In the genomic region with DNA sequence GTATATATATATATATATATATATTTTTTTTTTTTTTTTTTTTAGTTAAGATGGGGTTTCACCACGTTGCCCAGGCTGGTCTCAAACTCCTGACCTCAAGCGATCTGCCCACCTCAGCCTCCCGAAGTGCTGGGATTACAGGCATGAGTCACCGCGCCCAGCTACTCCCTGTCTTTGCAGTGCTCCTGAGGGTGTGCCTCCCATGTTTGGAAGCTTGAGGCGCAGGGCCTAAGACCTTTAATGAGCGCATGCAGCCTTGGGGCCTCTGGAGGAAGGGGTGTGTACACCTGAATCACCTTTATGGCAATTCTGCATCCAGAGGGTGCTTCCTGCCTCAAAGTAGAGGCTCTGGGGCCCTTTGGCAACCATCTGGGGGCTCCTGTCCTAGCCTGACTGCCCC, we compare ENCODE assay signal across 20 cellular contexts.
DNase-seq lines count a peak whose midpoint lies in the region; FAIRE-seq and TF ChIP-seq lines count a peak whose summit lies in the region.
"Had no signal": no experiment of that assay in that cellular context is flagged by ENCODE, and none has a peak within 500 bp of the region (broad histone marks: within the 10 kb centered on the region; RNA-seq: fewer than 3 reads in every experiment).

No MANE protein-coding gene starts in this region.

- no peak for TF ChIP-seq CTCF in bronchial epithelial cell (IDR thresholded peaks at IDR 0.05; ENCODE audit: insufficient read depth, low read length, severe bottlenecking)

- no peaks in the 10 kb centered on the region for H3K36me3 ChIP-seq in bronchial epithelial cell (ENCODE audit: control insufficient read depth, insufficient read depth, low read length)
- H3K36me3 ChIP-seq in mucosa of rectum (ENCODE audit: control insufficient read depth in 2 of 2, insufficient read depth in 2 of 2, low read length in 2 of 2): no peaks in the 10 kb centered on the region
- H3K36me3 ChIP-seq: BE2C had no signal

- no peak for FAIRE-seq in bronchial epithelial cell (lab: Jason Lieb, UNC)

- H3K9ac ChIP-seq in mucosa of rectum (ENCODE audit: low read depth in 1 of 2, low read length in 2 of 2): peak overlapping the region in 1 of 2 donors; percentile 52
- H3K9ac ChIP-seq: KMS-11, SK-N-SH had no signal

- H3K27ac ChIP-seq in mucosa of rectum (ENCODE audit: low read depth in 2 of 2, low read length in 2 of 2): peak overlapping the region; percentile 38 to 68
- H3K27ac ChIP-seq: KMS-11 had no signal

- no peaks in the 10 kb centered on the region for H3K9me3 ChIP-seq in mucosa of rectum (ENCODE audit: control insufficient read depth in 2 of 2, low read length in 2 of 2)
- H3K9me3 ChIP-seq: BE2C, SK-N-SH had no signal

- peak; percentile 54 for DNase-seq in ELF-1 (ENCODE audit: low read depth, low spot score)
- DNase-seq in NCI-H226: peak; percentile 54
- DNase-seq in bronchial epithelial cell (ENCODE audit: low read depth): peak; percentile 47
- DNase-seq in hippocampal formation (lab: John Stamatoyannopoulos, UW): no peak
- no peak for DNase-seq in ecto neural progenitor cell (ENCODE audit: low spot score)
- no peak for DNase-seq in NCI-H748 treated with DMSO at 0.1 percent for 48 hours (lab: John Stamatoyannopoulos, UW)
- no peak for DNase-seq in NCI-H1436 treated with DMSO at 0.1 percent for 48 hours (lab: John Stamatoyannopoulos, UW)
- DNase-seq: 8988T; BE2C; CD4-positive, alpha-beta T cell; HFFc6; MM.1S; NCI-H1105; NCI-H1694 treated with DMSO at 0.1 percent for 48 hours; NCI-H446; PC-3; Right ventricle myocardium superior; SK-N-SH had no signal

- H3K4me1 ChIP-seq in mucosa of rectum (ENCODE audit: control insufficient read depth in 2 of 2, insufficient read depth in 2 of 2, low read length in 2 of 2): peaks cover 41 to 73% of the 10 kb centered on the region in 2 donors

- H3K4me3 ChIP-seq in bronchial epithelial cell (ENCODE audit: low read depth, low read length) (no peak overlapping the region), mucosa of rectum (ENCODE audit: low read length in 2 of 2) (no peak overlapping the region)

- peaks cover 2% of the 10 kb centered on the region for H3K27me3 ChIP-seq in bronchial epithelial cell (ENCODE audit: control insufficient read depth, insufficient read depth, low read length)
- H3K27me3 ChIP-seq in mucosa of rectum (ENCODE audit: control insufficient read depth in 2 of 2, insufficient read depth in 2 of 2, low read length in 2 of 2): no peaks in the 10 kb centered on the region
- H3K27me3 ChIP-seq: BE2C had no signal

Comparison
In these comparisons a context has a peak if more than half of its experiments do, and no peak if none do; other contexts are left out.
1. DNase-seq: peak in ELF-1 (single experiment), NCI-H226 (single experiment) and bronchial epithelial cell (single experiment); none in hippocampal formation (0 of 2), ecto neural progenitor cell (single experiment), NCI-H748 treated with DMSO at 0.1 percent for 48 hours (single experiment) and NCI-H1436 treated with DMSO at 0.1 percent for 48 hours (single experiment).